Comparison of ENCODE assay signal across 18 cellular contexts in genomic region chr11:19968860-19969259, GRCh38.
DNase-seq lines count a peak whose midpoint lies in the region; ATAC-seq, FAIRE-seq and TF ChIP-seq lines count a peak whose summit lies in the region.
"Had no signal": no experiment of that assay in that cellular context is flagged by ENCODE, and none has a peak within 500 bp of the region (broad histone marks: within the 10 kb centered on the region; RNA-seq: fewer than 3 reads in every experiment).

No MANE protein-coding gene starts in this region.

- TF ChIP-seq CTCF in MCF 10A (IDR thresholded peaks at IDR 0.05; ENCODE audit: unreplicated experiment) (no peak), breast epithelium (IDR thresholded peaks at IDR 0.05) (no peak), keratinocyte (optimal IDR thresholded peaks at IDR 0.05 in 1 of 3, IDR thresholded peaks at IDR 0.05 in 1 of 3, conservative IDR thresholded peaks at IDR 0.05 in 1 of 3; ENCODE audit: extremely low read depth in 1 of 3, insufficient read depth in 2 of 3, low read length in 3 of 3) (no peak)
- TF ChIP-seq CTCF in activated CD8-positive, alpha-beta T cell treated with anti-CD3 and anti-CD28 coated beads for 36 hours (IDR thresholded peaks at IDR 0.05): no peak

- H3K4me1 Mint-ChIP-seq in MCF 10A (ENCODE audit: insufficient read depth, unreplicated experiment) (peaks cover 25% of the 10 kb centered on the region), T-helper 17 cell (peaks cover 9% of the 10 kb centered on the region)
- H3K4me1 Mint-ChIP-seq in activated CD8-positive, alpha-beta T cell treated with anti-CD3 and anti-CD28 coated beads for 36 hours (ENCODE audit: low read depth): peaks cover 16% of the 10 kb centered on the region

- FAIRE-seq in keratinocyte (lab: Jason Lieb, UNC): no peak
- FAIRE-seq: GM12891, H54, HTR-8/SVneo had no signal

- intact Hi-C loops in MCF 10A (cut with micrococcal nuclease): no loop called here
- intact Hi-C loops in breast epithelium (cut with DNase I; ENCODE audit: low total_unique reads): no loop called here
- intact Hi-C loops in activated CD8-positive, alpha-beta T cell treated with anti-CD3 and anti-CD28 coated beads for 36 hours (cut with micrococcal nuclease): no loop called here

- H3K9me3 Mint-ChIP-seq in MCF 10A (ENCODE audit: unreplicated experiment): no peaks in the 10 kb centered on the region
- no peaks in the 10 kb centered on the region for H3K9me3 Mint-ChIP-seq in activated CD8-positive, alpha-beta T cell treated with anti-CD3 and anti-CD28 coated beads for 36 hours

- no peaks in the 10 kb centered on the region for H3K9me1 ChIP-seq in keratinocyte (ENCODE audit: control insufficient read depth, extremely low read depth, insufficient read depth, low read length)

- BruUV-seq in MCF 10A (replicated peaks; lab: Mats Ljungman, UMichigan): no TSS peak

- TF ChIP-seq POLR2A in breast epithelium (IDR thresholded peaks at IDR 0.05): no peak

- dilution Hi-C loops in keratinocyte (cut with MboI; ENCODE audit: extremely low pct_ligation_motif_present, low sequenced_read_pairs): no loop called here

- ATAC-seq in activated CD8-positive, alpha-beta T cell treated with anti-CD3 and anti-CD28 coated beads for 36 hours: no peak
- ATAC-seq in GM21423 (IDR thresholded peaks at IDR 0.05; ENCODE audit: unreplicated experiment): no peak
- ATAC-seq in T-helper 17 cell: no peak
- ATAC-seq: PC-3 had no signal

- no peak overlapping the region for H3K4me3 Mint-ChIP-seq in MCF 10A (ENCODE audit: unreplicated experiment)
- no peak overlapping the region for H3K4me3 Mint-ChIP-seq in activated CD8-positive, alpha-beta T cell treated with anti-CD3 and anti-CD28 coated beads for 36 hours
- no peak overlapping the region for H3K4me3 Mint-ChIP-seq in T-helper 17 cell
- H3K4me3 Mint-ChIP-seq: CD4-positive, CD25-positive, alpha-beta regulatory T cell; IgD-negative memory B cell had no signal

- H3K9me3 ChIP-seq in breast epithelium (no peaks in the 10 kb centered on the region), keratinocyte (ENCODE audit: control insufficient read depth, low read depth, low read length) (no peaks in the 10 kb centered on the region), T-helper 17 cell (ENCODE audit: control insufficient read depth, low read length, poor library complexity, severe bottlenecking) (no peaks in the 10 kb centered on the region)

- H2AFZ ChIP-seq in keratinocyte (ENCODE audit: control insufficient read depth, low read length): no peak overlapping the region

- H3K27ac Mint-ChIP-seq in MCF 10A (ENCODE audit: low read depth, unreplicated experiment): peak overlapping the region; percentile 74
- no peak overlapping the region for H3K27ac Mint-ChIP-seq in activated CD8-positive, alpha-beta T cell treated with anti-CD3 and anti-CD28 coated beads for 36 hours
- H3K27ac Mint-ChIP-seq in T-helper 17 cell: no peak overlapping the region
- H3K27ac Mint-ChIP-seq: CD4-positive, CD25-positive, alpha-beta regulatory T cell; IgD-negative memory B cell had no signal

- no peaks in the 10 kb centered on the region for H3K36me3 ChIP-seq in breast epithelium
- no peaks in the 10 kb centered on the region for H3K36me3 ChIP-seq in keratinocyte (ENCODE audit: control insufficient read depth in 2 of 2, extremely low read depth in 1 of 2, insufficient read depth in 2 of 2, low read length in 2 of 2)

- H3K36me3 Mint-ChIP-seq in MCF 10A (ENCODE audit: insufficient read depth, unreplicated experiment) (peaks cover 7% of the 10 kb centered on the region), T-helper 17 cell (ENCODE audit: low read depth) (no peaks in the 10 kb centered on the region)
- H3K36me3 Mint-ChIP-seq in activated CD8-positive, alpha-beta T cell treated with anti-CD3 and anti-CD28 coated beads for 36 hours (ENCODE audit: low read depth): no peaks in the 10 kb centered on the region
- H3K36me3 Mint-ChIP-seq: CD4-positive, CD25-positive, alpha-beta regulatory T cell; IgD-negative memory B cell had no signal

- H4K20me1 ChIP-seq in keratinocyte (ENCODE audit: control insufficient read depth, extremely low read depth, insufficient read depth, low read length): no peaks in the 10 kb centered on the region

- H3K27me3 Mint-ChIP-seq in MCF 10A (ENCODE audit: insufficient read depth, unreplicated experiment) (no peaks in the 10 kb centered on the region), T-helper 17 cell (no peaks in the 10 kb centered on the region)
- peaks cover 7% of the 10 kb centered on the region for H3K27me3 Mint-ChIP-seq in activated CD8-positive, alpha-beta T cell treated with anti-CD3 and anti-CD28 coated beads for 36 hours
- H3K27me3 Mint-ChIP-seq: CD4-positive, CD25-positive, alpha-beta regulatory T cell had no signal

- H3K27me3 ChIP-seq in breast epithelium (no peaks in the 10 kb centered on the region), keratinocyte (ENCODE audit: control insufficient read depth, extremely low read depth, insufficient read depth, low read length) (no peaks in the 10 kb centered on the region)

- H3K4me3 ChIP-seq in breast epithelium (no peak overlapping the region), keratinocyte (ENCODE audit: control insufficient read depth in 2 of 3, extremely low read depth in 1 of 3, insufficient read depth in 2 of 3, low read depth in 1 of 3, low read length in 3 of 3) (no peak overlapping the region)

- no peaks in the 10 kb centered on the region for H3K79me2 ChIP-seq in keratinocyte (ENCODE audit: control insufficient read depth, insufficient read depth, low read length)

- no peak for DNase-seq in MCF 10A (ENCODE audit: unreplicated experiment)
- DNase-seq in breast epithelium (ENCODE audit: low spot score in 2 of 2): no peak
- DNase-seq in OCI-M1 (lab: John Stamatoyannopoulos, UW): peak; percentile 19
- DNase-seq in keratinocyte (ENCODE audit: low read depth, low spot score): no peak
- no peak for DNase-seq in activated CD8-positive, alpha-beta T cell treated with anti-CD3 and anti-CD28 coated beads for 36 hours
- DNase-seq in HUDEP-2 (lab: John Stamatoyannopoulos, UW; ENCODE audit: unreplicated experiment in 76 of 76): no peak
- no peak for DNase-seq in T-helper 17 cell
- DNase-seq: CD4-positive, CD25-positive, alpha-beta regulatory T cell; Karpas-422; NCI-H1930; NCI-H774; PC-3; Right ventricle myocardium superior had no signal

- H3K27ac ChIP-seq in breast epithelium (no peak overlapping the region), keratinocyte (ENCODE audit: control insufficient read depth, insufficient read depth, low read length) (no peak overlapping the region)

- H3K9ac ChIP-seq in keratinocyte (ENCODE audit: control insufficient read depth, extremely low read depth, insufficient read depth, low read length): no peak overlapping the region

- POLR2A ChIA-PET in MCF 10A (lab: Yijun Ruan, JAX): interaction anchor here (0.6 to 2.2 kb wide), 11 partner anchors 9 to 144 kb away, joined by 3 to 8 read pairs (median 3); no protein-coding TSS in a partner anchor
- POLR2A ChIA-PET in activated CD8-positive, alpha-beta T cell treated with anti-CD3 and anti-CD28 coated beads for 36 hours (lab: Charles Lee): no interaction called here

- CTCF ChIA-PET in MCF 10A (lab: Yijun Ruan, JAX): interaction anchor here (0.6 to 1.9 kb wide), 4 partner anchors 15 to 88 kb away, joined by 3 to 8 read pairs (median 4); no protein-coding TSS in a partner anchor
- CTCF ChIA-PET in activated CD8-positive, alpha-beta T cell treated with anti-CD3 and anti-CD28 coated beads for 36 hours (lab: Charles Lee): interaction anchor here (0.5 to 1.0 kb wide), 3 partner anchors 16 to 164 kb away, joined by 3 read pairs; no protein-coding TSS in a partner anchor

- peak overlapping the region; percentile 39 for H3K4me2 ChIP-seq in keratinocyte (ENCODE audit: control insufficient read depth, extremely low read depth, insufficient read depth, low read depth, low read length)

- no peaks in the 10 kb centered on the region for H3K4me1 ChIP-seq in breast epithelium
- H3K4me1 ChIP-seq in keratinocyte (ENCODE audit: control insufficient read depth, extremely low read depth, insufficient read depth, low read length): peaks cover 8% of the 10 kb centered on the region
